ENCODE assay signal across 20 cellular contexts in genomic region chr14:24784981-24785380, GRCh38.
"Had no signal": no experiment of that assay in that cellular context is flagged by ENCODE, and none has a peak within 500 bp of the region (broad histone marks: within the 10 kb centered on the region; RNA-seq: fewer than 3 reads in every experiment).

No MANE protein-coding gene starts in this region.

- ATAC-seq: activated CD4-positive, alpha-beta T cell treated with anti-CD3 and anti-CD28 coated beads for 36 hours; activated T-cell treated with anti-CD3 and anti-CD28 coated beads, Interleukin-2, amount 50 U/mL, for 4 hours; foreskin keratinocyte; pancreas; right cardiac atrium; stimulated activated naive CD8-positive, alpha-beta T cell treated with anti-CD3 and anti-CD28 coated beads, Interleukin-15, amount 100 ng/mL, for 72 hours had no signal

- DNase-seq: activated B cell treated with CpG ODN at 0.5 μM for 24 hours; activated CD4-positive, alpha-beta T cell treated with anti-CD3 and anti-CD28 coated beads for 36 hours; activated CD4-positive, alpha-beta T cell treated with anti-CD3 and anti-CD28 coated beads, Interleukin-2, amount 50 U/mL, for 4 hours; activated CD8-positive, alpha-beta memory T cell treated with anti-CD3 and anti-CD28 coated beads for 24 hours; activated CD8-positive, alpha-beta memory T cell treated with anti-CD3 and anti-CD28 coated beads, Interleukin-2, amount 50 U/mL, for 48 hours; activated naive CD4-positive, alpha-beta T cell; activated T-cell treated with anti-CD3 and anti-CD28 coated beads, Interleukin-2, amount 50 U/mL, for 4 hours; adrenal gland; brain microvascular endothelial cell; dermis blood vessel endothelial cell; effector CD8-positive, alpha-beta T cell; erythroblast; foreskin keratinocyte; hippocampal formation; nephron progenitor cell; pancreas; right cardiac atrium; stimulated activated CD4-positive, alpha-beta T cell treated with anti-CD3 and anti-CD28 coated beads, Interleukin-12 subunit alpha, Interleukin-12 subunit beta, amount 100 ng/mL, for 4 hours; stimulated activated naive CD8-positive, alpha-beta T cell treated with anti-CD3 and anti-CD28 coated beads, Interleukin-15, amount 100 ng/mL, for 72 hours; tibial artery had no signal
